ENCODE assay signal across 8 cellular contexts in the genomic region with DNA sequence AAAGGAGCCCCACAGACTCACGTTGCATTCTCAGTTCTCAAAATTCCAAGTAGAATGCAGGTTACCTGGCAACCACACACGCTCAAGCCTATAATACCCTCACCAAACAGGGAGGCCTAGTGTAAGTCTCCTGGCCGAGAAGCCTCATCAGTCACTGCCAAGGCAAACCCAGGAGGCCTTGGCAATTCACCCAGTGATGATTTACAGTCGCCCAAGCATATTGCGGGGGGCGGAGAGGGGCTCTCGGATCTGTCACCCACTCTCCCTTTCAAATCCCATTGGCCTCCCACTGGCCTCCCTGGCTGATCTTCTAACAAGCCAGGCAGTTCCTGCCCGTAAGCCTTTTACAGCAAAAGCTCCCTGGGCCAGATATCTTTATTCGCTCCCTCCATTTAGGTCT. TPM values are rescaled to one million over a fixed set of nuclear protein-coding genes. Genes with fewer than 3 reads are reported as not detected.
A peak's percentile ranks its signal among the peaks of the same experiment; 100 is the strongest.
DNase-seq lines count a peak whose midpoint lies in the region; ATAC-seq and TF ChIP-seq lines count a peak whose summit lies in the region.

No MANE protein-coding gene starts in this region.

- no peak for ATAC-seq in activated T-helper 17 cell treated with anti-CD3 and anti-CD28 coated beads, Interleukin-2, amount 50 U/mL, for 72 hours (replicated peaks)
- ATAC-seq in HG03457 (IDR thresholded peaks at IDR 0.05; ENCODE audit: unreplicated experiment) = no peak

- no CpG with 5 or more reads among the region's 9 CpGs for WGBS in iPS DF 6.9 (ENCODE audit: insufficient coverage, insufficient read length)
- 13 to 16% (median 14%) methylated on average over 6 to 9 of the region's 9 CpGs for WGBS in spleen, 5 donors

- TF ChIP-seq CTCF in spleen (IDR thresholded peaks at IDR 0.05 in 8 of 11, conservative IDR thresholded peaks at IDR 0.05 in 3 of 11) = no peak

- H3K9me3 Mint-ChIP-seq in activated T-cell treated with anti-CD3 and anti-CD28 coated beads, Interleukin-2, amount 50 U/mL, for 24 hours = no peaks in the 10 kb centered on the region
- no peaks in the 10 kb centered on the region for H3K9me3 Mint-ChIP-seq in activated T-helper 17 cell treated with anti-CD3 and anti-CD28 coated beads, Interleukin-2, amount 50 U/mL, for 72 hours

- intact Hi-C loops in spleen (cut with DNase I; ENCODE audit: low total_unique reads) = loop anchor here (5.0 kb wide), 1 partner anchor 35 kb away; no protein-coding TSS in a partner anchor

- peaks cover 71% of the 10 kb centered on the region for H3K36me3 Mint-ChIP-seq in activated T-cell treated with anti-CD3 and anti-CD28 coated beads, Interleukin-2, amount 50 U/mL, for 24 hours (ENCODE audit: low read depth)
- peaks cover 52% of the 10 kb centered on the region for H3K36me3 Mint-ChIP-seq in activated T-helper 17 cell treated with anti-CD3 and anti-CD28 coated beads, Interleukin-2, amount 50 U/mL, for 72 hours (ENCODE audit: low read depth)

- no peaks in the 10 kb centered on the region for H3K27me3 Mint-ChIP-seq in activated T-cell treated with anti-CD3 and anti-CD28 coated beads, Interleukin-2, amount 50 U/mL, for 24 hours
- H3K27me3 Mint-ChIP-seq in activated T-helper 17 cell treated with anti-CD3 and anti-CD28 coated beads, Interleukin-2, amount 50 U/mL, for 72 hours = no peaks in the 10 kb centered on the region

- H3K4me3 Mint-ChIP-seq in activated T-cell treated with anti-CD3 and anti-CD28 coated beads, Interleukin-2, amount 50 U/mL, for 24 hours = peak overlapping the region; percentile 98
- peak overlapping the region; percentile 99 for H3K4me3 Mint-ChIP-seq in activated T-helper 17 cell treated with anti-CD3 and anti-CD28 coated beads, Interleukin-2, amount 50 U/mL, for 72 hours

- peak overlapping the region; percentile 99; the same call in 1 of the 2 replicates for H3K4me3 ChIP-seq in iPS DF 6.9 (ENCODE audit: low read length)
- peak overlapping the region; percentile 84 to 100 (median 99) for H3K4me3 ChIP-seq in spleen

- peak overlapping the region; percentile 99 for H3K27ac Mint-ChIP-seq in activated T-cell treated with anti-CD3 and anti-CD28 coated beads, Interleukin-2, amount 50 U/mL, for 24 hours
- H3K27ac Mint-ChIP-seq in activated T-helper 17 cell treated with anti-CD3 and anti-CD28 coated beads, Interleukin-2, amount 50 U/mL, for 72 hours = peak overlapping the region; percentile 99

- DNase-seq in activated T-cell treated with anti-CD3 and anti-CD28 coated beads, Interleukin-2, amount 50 U/mL, for 24 hours = no peak
- DNase-seq in activated T-cell treated with anti-CD3 and anti-CD28 coated beads for 4 hours = no peak
- DNase-seq in iPS DF 6.9 (ENCODE audit: low read depth, low spot score) = no peak
- peak; percentile 59 for DNase-seq in spleen
- no peak for DNase-seq in SW480 (ENCODE audit: low spot score)
- DNase-seq in activated CD4-positive, alpha-beta T cell treated with anti-CD3 and anti-CD28 coated beads for 1 hour = no peak

- no peak overlapping the region for H3K27ac ChIP-seq in iPS DF 6.9 (ENCODE audit: low read length)
- peak overlapping the region in 5 of 8 donors; percentile 90 to 94 (median 92) for H3K27ac ChIP-seq in spleen

- H3K9me3 ChIP-seq in iPS DF 6.9 (ENCODE audit: control insufficient read depth, insufficient read depth, low read length) (no peaks in the 10 kb centered on the region), spleen (no peaks in the 10 kb centered on the region)

- H3K4me1 Mint-ChIP-seq in activated T-cell treated with anti-CD3 and anti-CD28 coated beads, Interleukin-2, amount 50 U/mL, for 24 hours (ENCODE audit: low read depth) = peaks cover 56% of the 10 kb centered on the region
- peaks cover 20% of the 10 kb centered on the region for H3K4me1 Mint-ChIP-seq in activated T-helper 17 cell treated with anti-CD3 and anti-CD28 coated beads, Interleukin-2, amount 50 U/mL, for 72 hours

- H3K4me1 ChIP-seq in iPS DF 6.9 (ENCODE audit: control insufficient read depth, insufficient read depth, low read length) = 0 out of 2 replicates have a peak, but pooled peaks cover 1% of the 10 kb centered on the region
- peaks cover 23 to 69% (median 56%) of the 10 kb centered on the region in 6 donors for H3K4me1 ChIP-seq in spleen

- TF ChIP-seq POLR2A in spleen (IDR thresholded peaks at IDR 0.05) = no peak

- no peaks in the 10 kb centered on the region for H3K27me3 ChIP-seq in iPS DF 6.9 (ENCODE audit: control insufficient read depth, insufficient read depth, low read length)
- no peaks in the 10 kb centered on the region for H3K27me3 ChIP-seq in spleen (replicated peaks in 1 of 7)

- H3K36me3 ChIP-seq in iPS DF 6.9 (ENCODE audit: control insufficient read depth, insufficient read depth, low read length) (peaks cover 3% of the 10 kb centered on the region), spleen (peaks cover 0 to 60% (median 17%) of the 10 kb centered on the region in 6 donors)

RNA-seq across cellular contexts. Expression of a gene that starts 1.1 kb away (rescaled TPM):
- 10 to 100 TPM; 64.8 to 68.4 TPM for total RNA-seq in activated T-helper 17 cell treated with anti-CD3 and anti-CD28 coated beads, Interleukin-2, amount 50 U/mL, for 72 hours
- 100 to 1,000 TPM; 121 to 236 (median 140) TPM for total RNA-seq in spleen
- 100 to 1,000 TPM in 1 of 3 donors, 10 to 100 TPM in 2; 41.2 to 131 (median 87.8) TPM for polyA plus RNA-seq in spleen

RNA-seq across cellular contexts. Expression of a gene that starts 32.1 kb away (rescaled TPM):
- total RNA-seq in activated T-helper 17 cell treated with anti-CD3 and anti-CD28 coated beads, Interleukin-2, amount 50 U/mL, for 72 hours = 10 to 100 TPM; 27.7 to 30.0 TPM
- total RNA-seq in spleen = 10 to 100 TPM; 23.1 to 33.7 (median 26.9) TPM
- 10 to 100 TPM in 1 of 3 donors, 1 to 10 TPM in 2; 6.6 to 14.8 (median 7.0) TPM for polyA plus RNA-seq in spleen

RNA-seq across cellular contexts. Expression of a gene that starts 38.1 kb away (rescaled TPM):
- total RNA-seq in activated T-helper 17 cell treated with anti-CD3 and anti-CD28 coated beads, Interleukin-2, amount 50 U/mL, for 72 hours = 10 to 100 TPM; 48.5 to 62.5 TPM
- total RNA-seq in spleen = 10 to 100 TPM; 24.9 to 51.3 (median 48.9) TPM
- 10 to 100 TPM; 13.9 to 24.8 (median 21.9) TPM for polyA plus RNA-seq in spleen

RNA-seq across cellular contexts. Expression of a gene that starts 46.6 kb away (rescaled TPM):
- 100 to 1,000 TPM; 126 to 134 TPM for total RNA-seq in activated T-helper 17 cell treated with anti-CD3 and anti-CD28 coated beads, Interleukin-2, amount 50 U/mL, for 72 hours
- 10 to 100 TPM; 43.9 to 79.1 (median 59.2) TPM for total RNA-seq in spleen
- polyA plus RNA-seq in spleen = 10 to 100 TPM; 31.7 to 66.8 (median 66.1) TPM
